In genomic region chr7:110911632-110912031, GRCh38 we compare ENCODE assay signal across 7 cellular contexts.
"Had no signal": no experiment of that assay in that cellular context is flagged by ENCODE, and none has a peak within 500 bp of the region (broad histone marks: within the 10 kb centered on the region; RNA-seq: fewer than 3 reads in every experiment).

No MANE protein-coding gene starts in this region.

- H3K4me3 ChIP-seq: GM12878 had no signal

- DNase-seq: GDM1, GF-D8 had no signal

- FAIRE-seq: G401.6, GM12878, GM12891, GM12892, GM18507 had no signal
